ENCODE assay signal across 1 cellular context in the genomic region with DNA sequence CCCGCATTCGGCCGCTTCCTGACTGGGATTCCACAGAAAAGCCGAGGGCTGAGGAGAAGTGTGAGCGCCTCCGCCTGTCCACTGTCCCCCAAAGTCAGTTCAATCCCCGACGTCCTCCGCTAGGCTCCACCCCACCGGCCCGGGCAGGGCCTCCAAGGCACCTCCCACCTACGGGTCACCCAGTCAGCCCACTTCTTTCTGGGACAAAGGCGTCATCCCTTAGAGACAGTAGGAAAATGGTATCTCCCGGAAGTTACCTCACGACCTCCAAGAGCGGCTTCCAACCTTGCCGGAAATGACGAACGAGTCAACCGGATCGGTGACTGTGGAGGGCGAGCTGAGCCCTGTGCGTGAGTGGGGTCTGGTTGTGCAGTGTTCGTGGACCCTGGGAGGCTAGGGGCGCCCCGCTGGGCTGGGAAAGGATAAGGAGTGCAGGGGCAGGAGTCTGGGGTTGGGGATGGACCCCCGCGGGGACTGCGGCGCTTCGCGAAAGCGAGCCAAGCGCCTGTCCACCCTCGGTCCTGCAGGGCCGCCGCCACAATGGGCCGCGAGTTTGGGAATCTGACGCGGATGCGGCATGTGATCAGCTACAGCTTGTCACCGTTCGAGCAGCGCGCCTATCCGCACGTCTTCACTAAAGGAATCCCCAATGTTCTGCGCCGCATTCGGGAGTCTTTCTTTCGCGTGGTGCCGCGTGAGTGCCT.
A peak's percentile ranks its signal among the peaks of the same experiment; 100 is the strongest.
TF ChIP-seq lines count a peak whose summit lies in the region.

A gene with protein sequence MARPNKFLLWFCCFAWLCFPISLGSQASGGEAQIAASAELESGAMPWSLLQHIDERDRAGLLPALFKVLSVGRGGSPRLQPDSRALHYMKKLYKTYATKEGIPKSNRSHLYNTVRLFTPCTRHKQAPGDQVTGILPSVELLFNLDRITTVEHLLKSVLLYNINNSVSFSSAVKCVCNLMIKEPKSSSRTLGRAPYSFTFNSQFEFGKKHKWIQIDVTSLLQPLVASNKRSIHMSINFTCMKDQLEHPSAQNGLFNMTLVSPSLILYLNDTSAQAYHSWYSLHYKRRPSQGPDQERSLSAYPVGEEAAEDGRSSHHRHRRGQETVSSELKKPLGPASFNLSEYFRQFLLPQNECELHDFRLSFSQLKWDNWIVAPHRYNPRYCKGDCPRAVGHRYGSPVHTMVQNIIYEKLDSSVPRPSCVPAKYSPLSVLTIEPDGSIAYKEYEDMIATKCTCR (minus strand): TSS at position 128 of the 704 bp plus-strand sequence. CDS start 1,936 bp downstream, outside the sequence.
A gene (plus strand): TSS at position 301 of the 704 bp plus-strand sequence. CDS start 240 bp downstream, at position 541.

TF ChIP-seq in K562, 482 proteins besides CTCF, POLR2A, EP300 and RAD21 (continued from another document and continues in another):
- TF ChIP-seq, protein P1, sequence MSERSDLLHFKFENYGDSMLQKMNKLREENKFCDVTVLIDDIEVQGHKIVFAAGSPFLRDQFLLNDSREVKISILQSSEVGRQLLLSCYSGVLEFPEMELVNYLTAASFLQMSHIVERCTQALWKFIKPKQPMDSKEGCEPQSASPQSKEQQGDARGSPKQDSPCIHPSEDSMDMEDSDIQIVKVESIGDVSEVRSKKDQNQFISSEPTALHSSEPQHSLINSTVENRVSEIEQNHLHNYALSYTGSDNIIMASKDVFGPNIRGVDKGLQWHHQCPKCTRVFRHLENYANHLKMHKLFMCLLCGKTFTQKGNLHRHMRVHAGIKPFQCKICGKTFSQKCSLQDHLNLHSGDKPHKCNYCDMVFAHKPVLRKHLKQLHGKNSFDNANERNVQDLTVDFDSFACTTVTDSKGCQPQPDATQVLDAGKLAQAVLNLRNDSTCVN (CRISPR knock-in tag; IDR thresholded peaks at IDR 0.05) = no peak
- TF ChIP-seq POLR2B (IDR thresholded peaks at IDR 0.05; ENCODE audit: low read depth, partially characterized antibody) (peak; percentile 96), ZNF274 (IDR thresholded peaks at IDR 0.05; ENCODE audit: borderline replicate concordance, low read depth, low read length) (no peak), RNF2 (IDR thresholded peaks at IDR 0.05) (peak; percentile 73; the same call in 1 of the 2 replicates), ZNF57 (CRISPR knock-in tag; IDR thresholded peaks at IDR 0.05) (0 out of 2 replicates have a peak, but pooled peaks have one; percentile 58), ETV6 (IDR thresholded peaks at IDR 0.05; ENCODE audit: borderline replicate concordance in 1 of 2, low read depth in 2 of 2, low read length in 1 of 2) (no peak), ETV6 (CRISPR knock-in tag; IDR thresholded peaks at IDR 0.05; ENCODE audit: borderline replicate concordance) (no peak), BCOR (IDR thresholded peaks at IDR 0.05) (peak; percentile 15; the same call in 1 of the 2 replicates), EGR1 (conservative IDR thresholded peaks at IDR 0.05) (peak; percentile 77), NFIX (CRISPR knock-in tag; IDR thresholded peaks at IDR 0.05; ENCODE audit: low read depth) (no peak), RBM22 (IDR thresholded peaks at IDR 0.05; ENCODE audit: low read depth, low read length, poor library complexity, severe bottlenecking) (no peak), FOXP1 (CRISPR knock-in tag; IDR thresholded peaks at IDR 0.05) (no peak; the same call in 1 of the 2 replicates), BRF1 (IDR thresholded peaks at IDR 0.05; ENCODE audit: borderline replicate concordance, extremely low read depth, insufficient read length) (no peak), IRF2 (CRISPR knock-in tag; IDR thresholded peaks at IDR 0.05) (no peak), MEF2A (IDR thresholded peaks at IDR 0.05; ENCODE audit: control insufficient read depth, low read depth, low read length) (no peak), SRSF3 (IDR thresholded peaks at IDR 0.05; ENCODE audit: insufficient read depth, low read length) (no peak), ZNF780A (CRISPR knock-in tag; IDR thresholded peaks at IDR 0.05) (no peak), XRCC4 (IDR thresholded peaks at IDR 0.05; ENCODE audit: extremely low read depth, insufficient read depth, insufficient read length) (no peak), RBM39 (optimal IDR thresholded peaks at IDR 0.05; ENCODE audit: low read depth, low read length) (no peak), SOX6 (IDR thresholded peaks at IDR 0.05) (peak; percentile 71), HDAC2 (IDR thresholded peaks at IDR 0.05) (peak; percentile 36; the same call in 1 of the 2 replicates)
- TF ChIP-seq, protein P2, sequence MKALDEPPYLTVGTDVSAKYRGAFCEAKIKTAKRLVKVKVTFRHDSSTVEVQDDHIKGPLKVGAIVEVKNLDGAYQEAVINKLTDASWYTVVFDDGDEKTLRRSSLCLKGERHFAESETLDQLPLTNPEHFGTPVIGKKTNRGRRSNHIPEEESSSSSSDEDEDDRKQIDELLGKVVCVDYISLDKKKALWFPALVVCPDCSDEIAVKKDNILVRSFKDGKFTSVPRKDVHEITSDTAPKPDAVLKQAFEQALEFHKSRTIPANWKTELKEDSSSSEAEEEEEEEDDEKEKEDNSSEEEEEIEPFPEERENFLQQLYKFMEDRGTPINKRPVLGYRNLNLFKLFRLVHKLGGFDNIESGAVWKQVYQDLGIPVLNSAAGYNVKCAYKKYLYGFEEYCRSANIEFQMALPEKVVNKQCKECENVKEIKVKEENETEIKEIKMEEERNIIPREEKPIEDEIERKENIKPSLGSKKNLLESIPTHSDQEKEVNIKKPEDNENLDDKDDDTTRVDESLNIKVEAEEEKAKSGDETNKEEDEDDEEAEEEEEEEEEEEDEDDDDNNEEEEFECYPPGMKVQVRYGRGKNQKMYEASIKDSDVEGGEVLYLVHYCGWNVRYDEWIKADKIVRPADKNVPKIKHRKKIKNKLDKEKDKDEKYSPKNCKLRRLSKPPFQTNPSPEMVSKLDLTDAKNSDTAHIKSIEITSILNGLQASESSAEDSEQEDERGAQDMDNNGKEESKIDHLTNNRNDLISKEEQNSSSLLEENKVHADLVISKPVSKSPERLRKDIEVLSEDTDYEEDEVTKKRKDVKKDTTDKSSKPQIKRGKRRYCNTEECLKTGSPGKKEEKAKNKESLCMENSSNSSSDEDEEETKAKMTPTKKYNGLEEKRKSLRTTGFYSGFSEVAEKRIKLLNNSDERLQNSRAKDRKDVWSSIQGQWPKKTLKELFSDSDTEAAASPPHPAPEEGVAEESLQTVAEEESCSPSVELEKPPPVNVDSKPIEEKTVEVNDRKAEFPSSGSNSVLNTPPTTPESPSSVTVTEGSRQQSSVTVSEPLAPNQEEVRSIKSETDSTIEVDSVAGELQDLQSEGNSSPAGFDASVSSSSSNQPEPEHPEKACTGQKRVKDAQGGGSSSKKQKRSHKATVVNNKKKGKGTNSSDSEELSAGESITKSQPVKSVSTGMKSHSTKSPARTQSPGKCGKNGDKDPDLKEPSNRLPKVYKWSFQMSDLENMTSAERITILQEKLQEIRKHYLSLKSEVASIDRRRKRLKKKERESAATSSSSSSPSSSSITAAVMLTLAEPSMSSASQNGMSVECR (CRISPR knock-in tag; IDR thresholded peaks at IDR 0.05) = peak; percentile 9; the same call in 1 of the 2 replicates
- TF ChIP-seq, protein P3, sequence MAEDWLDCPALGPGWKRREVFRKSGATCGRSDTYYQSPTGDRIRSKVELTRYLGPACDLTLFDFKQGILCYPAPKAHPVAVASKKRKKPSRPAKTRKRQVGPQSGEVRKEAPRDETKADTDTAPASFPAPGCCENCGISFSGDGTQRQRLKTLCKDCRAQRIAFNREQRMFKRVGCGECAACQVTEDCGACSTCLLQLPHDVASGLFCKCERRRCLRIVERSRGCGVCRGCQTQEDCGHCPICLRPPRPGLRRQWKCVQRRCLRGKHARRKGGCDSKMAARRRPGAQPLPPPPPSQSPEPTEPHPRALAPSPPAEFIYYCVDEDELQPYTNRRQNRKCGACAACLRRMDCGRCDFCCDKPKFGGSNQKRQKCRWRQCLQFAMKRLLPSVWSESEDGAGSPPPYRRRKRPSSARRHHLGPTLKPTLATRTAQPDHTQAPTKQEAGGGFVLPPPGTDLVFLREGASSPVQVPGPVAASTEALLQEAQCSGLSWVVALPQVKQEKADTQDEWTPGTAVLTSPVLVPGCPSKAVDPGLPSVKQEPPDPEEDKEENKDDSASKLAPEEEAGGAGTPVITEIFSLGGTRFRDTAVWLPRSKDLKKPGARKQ (CRISPR knock-in tag; IDR thresholded peaks at IDR 0.05) = no peak
- TF ChIP-seq, protein P4, sequence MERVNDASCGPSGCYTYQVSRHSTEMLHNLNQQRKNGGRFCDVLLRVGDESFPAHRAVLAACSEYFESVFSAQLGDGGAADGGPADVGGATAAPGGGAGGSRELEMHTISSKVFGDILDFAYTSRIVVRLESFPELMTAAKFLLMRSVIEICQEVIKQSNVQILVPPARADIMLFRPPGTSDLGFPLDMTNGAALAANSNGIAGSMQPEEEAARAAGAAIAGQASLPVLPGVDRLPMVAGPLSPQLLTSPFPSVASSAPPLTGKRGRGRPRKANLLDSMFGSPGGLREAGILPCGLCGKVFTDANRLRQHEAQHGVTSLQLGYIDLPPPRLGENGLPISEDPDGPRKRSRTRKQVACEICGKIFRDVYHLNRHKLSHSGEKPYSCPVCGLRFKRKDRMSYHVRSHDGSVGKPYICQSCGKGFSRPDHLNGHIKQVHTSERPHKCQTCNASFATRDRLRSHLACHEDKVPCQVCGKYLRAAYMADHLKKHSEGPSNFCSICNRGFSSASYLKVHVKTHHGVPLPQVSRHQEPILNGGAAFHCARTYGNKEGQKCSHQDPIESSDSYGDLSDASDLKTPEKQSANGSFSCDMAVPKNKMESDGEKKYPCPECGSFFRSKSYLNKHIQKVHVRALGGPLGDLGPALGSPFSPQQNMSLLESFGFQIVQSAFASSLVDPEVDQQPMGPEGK (CRISPR knock-in tag; IDR thresholded peaks at IDR 0.05; ENCODE audit: borderline replicate concordance) = no peak
- TF ChIP-seq, protein P5, sequence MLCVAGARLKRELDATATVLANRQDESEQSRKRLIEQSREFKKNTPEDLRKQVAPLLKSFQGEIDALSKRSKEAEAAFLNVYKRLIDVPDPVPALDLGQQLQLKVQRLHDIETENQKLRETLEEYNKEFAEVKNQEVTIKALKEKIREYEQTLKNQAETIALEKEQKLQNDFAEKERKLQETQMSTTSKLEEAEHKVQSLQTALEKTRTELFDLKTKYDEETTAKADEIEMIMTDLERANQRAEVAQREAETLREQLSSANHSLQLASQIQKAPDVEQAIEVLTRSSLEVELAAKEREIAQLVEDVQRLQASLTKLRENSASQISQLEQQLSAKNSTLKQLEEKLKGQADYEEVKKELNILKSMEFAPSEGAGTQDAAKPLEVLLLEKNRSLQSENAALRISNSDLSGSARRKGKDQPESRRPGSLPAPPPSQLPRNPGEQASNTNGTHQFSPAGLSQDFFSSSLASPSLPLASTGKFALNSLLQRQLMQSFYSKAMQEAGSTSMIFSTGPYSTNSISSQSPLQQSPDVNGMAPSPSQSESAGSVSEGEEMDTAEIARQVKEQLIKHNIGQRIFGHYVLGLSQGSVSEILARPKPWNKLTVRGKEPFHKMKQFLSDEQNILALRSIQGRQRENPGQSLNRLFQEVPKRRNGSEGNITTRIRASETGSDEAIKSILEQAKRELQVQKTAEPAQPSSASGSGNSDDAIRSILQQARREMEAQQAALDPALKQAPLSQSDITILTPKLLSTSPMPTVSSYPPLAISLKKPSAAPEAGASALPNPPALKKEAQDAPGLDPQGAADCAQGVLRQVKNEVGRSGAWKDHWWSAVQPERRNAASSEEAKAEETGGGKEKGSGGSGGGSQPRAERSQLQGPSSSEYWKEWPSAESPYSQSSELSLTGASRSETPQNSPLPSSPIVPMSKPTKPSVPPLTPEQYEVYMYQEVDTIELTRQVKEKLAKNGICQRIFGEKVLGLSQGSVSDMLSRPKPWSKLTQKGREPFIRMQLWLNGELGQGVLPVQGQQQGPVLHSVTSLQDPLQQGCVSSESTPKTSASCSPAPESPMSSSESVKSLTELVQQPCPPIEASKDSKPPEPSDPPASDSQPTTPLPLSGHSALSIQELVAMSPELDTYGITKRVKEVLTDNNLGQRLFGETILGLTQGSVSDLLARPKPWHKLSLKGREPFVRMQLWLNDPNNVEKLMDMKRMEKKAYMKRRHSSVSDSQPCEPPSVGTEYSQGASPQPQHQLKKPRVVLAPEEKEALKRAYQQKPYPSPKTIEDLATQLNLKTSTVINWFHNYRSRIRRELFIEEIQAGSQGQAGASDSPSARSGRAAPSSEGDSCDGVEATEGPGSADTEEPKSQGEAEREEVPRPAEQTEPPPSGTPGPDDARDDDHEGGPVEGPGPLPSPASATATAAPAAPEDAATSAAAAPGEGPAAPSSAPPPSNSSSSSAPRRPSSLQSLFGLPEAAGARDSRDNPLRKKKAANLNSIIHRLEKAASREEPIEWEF (CRISPR knock-in tag; IDR thresholded peaks at IDR 0.05) = no peak
- TF ChIP-seq, protein P6, sequence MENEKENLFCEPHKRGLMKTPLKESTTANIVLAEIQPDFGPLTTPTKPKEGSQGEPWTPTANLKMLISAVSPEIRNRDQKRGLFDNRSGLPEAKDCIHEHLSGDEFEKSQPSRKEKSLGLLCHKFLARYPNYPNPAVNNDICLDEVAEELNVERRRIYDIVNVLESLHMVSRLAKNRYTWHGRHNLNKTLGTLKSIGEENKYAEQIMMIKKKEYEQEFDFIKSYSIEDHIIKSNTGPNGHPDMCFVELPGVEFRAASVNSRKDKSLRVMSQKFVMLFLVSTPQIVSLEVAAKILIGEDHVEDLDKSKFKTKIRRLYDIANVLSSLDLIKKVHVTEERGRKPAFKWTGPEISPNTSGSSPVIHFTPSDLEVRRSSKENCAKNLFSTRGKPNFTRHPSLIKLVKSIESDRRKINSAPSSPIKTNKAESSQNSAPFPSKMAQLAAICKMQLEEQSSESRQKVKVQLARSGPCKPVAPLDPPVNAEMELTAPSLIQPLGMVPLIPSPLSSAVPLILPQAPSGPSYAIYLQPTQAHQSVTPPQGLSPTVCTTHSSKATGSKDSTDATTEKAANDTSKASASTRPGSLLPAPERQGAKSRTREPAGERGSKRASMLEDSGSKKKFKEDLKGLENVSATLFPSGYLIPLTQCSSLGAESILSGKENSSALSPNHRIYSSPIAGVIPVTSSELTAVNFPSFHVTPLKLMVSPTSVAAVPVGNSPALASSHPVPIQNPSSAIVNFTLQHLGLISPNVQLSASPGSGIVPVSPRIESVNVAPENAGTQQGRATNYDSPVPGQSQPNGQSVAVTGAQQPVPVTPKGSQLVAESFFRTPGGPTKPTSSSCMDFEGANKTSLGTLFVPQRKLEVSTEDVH (IDR thresholded peaks at IDR 0.05; ENCODE audit: low read depth, partially characterized antibody) = peak; percentile 73
- TF ChIP-seq, protein P7, sequence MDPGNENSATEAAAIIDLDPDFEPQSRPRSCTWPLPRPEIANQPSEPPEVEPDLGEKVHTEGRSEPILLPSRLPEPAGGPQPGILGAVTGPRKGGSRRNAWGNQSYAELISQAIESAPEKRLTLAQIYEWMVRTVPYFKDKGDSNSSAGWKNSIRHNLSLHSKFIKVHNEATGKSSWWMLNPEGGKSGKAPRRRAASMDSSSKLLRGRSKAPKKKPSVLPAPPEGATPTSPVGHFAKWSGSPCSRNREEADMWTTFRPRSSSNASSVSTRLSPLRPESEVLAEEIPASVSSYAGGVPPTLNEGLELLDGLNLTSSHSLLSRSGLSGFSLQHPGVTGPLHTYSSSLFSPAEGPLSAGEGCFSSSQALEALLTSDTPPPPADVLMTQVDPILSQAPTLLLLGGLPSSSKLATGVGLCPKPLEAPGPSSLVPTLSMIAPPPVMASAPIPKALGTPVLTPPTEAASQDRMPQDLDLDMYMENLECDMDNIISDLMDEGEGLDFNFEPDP (CRISPR knock-in tag; IDR thresholded peaks at IDR 0.05) = no peak
